Comparison of ENCODE assay signal across 28 cellular contexts in genomic region chrX:750263-750662, GRCh38.
"Had no signal": no experiment of that assay in that cellular context is flagged by ENCODE, and none has a peak within 500 bp of the region (broad histone marks: within the 10 kb centered on the region; RNA-seq: fewer than 3 reads in every experiment).

No MANE protein-coding gene starts in this region.

- H3K4me3 ChIP-seq: gastroesophageal sphincter, hepatocyte, ovary, prostate gland, sigmoid colon, tibial nerve had no signal

- H3K4me3 Mint-ChIP-seq: activated naive CD8-positive, alpha-beta T cell treated with anti-CD3 and anti-CD28 coated beads, Interleukin-2, amount 50 U/mL, for 24 hours; mesothelial cell of epicardium; naive B cell; nephron progenitor cell; stimulated activated naive B cell treated with anti-CD40 and anti-IgM and Interleukin-4, amounts not matched to agents 10 μg/mL and 1 μg/mL and 100 μg/mL, for 72 hours had no signal

- H3K36me3 ChIP-seq: gastroesophageal sphincter, neutrophil, ovary, prostate gland, sigmoid colon, tibial nerve had no signal

- H3K4me1 ChIP-seq: gastroesophageal sphincter, prostate gland, sigmoid colon, tibial nerve had no signal

- H2AFZ ChIP-seq: hepatocyte had no signal

- H3K27ac ChIP-seq: gastroesophageal sphincter, hepatocyte, neutrophil, ovary, prostate gland, sigmoid colon, tibial nerve had no signal

- H3K4me1 Mint-ChIP-seq: activated naive CD8-positive, alpha-beta T cell treated with anti-CD3 and anti-CD28 coated beads, Interleukin-2, amount 50 U/mL, for 24 hours; mesothelial cell of epicardium; naive B cell; nephron progenitor cell; stimulated activated naive B cell treated with anti-CD40 and anti-IgM and Interleukin-4, amounts not matched to agents 10 μg/mL and 1 μg/mL and 100 μg/mL, for 72 hours had no signal

- H3K9me3 Mint-ChIP-seq: mesothelial cell of epicardium; nephron progenitor cell; stimulated activated naive B cell treated with anti-CD40 and anti-IgM and Interleukin-4, amounts not matched to agents 10 μg/mL and 1 μg/mL and 100 μg/mL, for 72 hours had no signal

- ATAC-seq: activated naive CD8-positive, alpha-beta T cell treated with anti-CD3 and anti-CD28 coated beads, Interleukin-2, amount 50 U/mL, for 24 hours; gastroesophageal sphincter; left cardiac atrium; left ventricle myocardium superior; stimulated activated naive B cell treated with anti-CD40 and anti-IgM and Interleukin-4, amounts not matched to agents 10 μg/mL and 1 μg/mL and 100 μg/mL, for 72 hours had no signal

- DNase-seq: activated CD4-positive, CD25-positive, alpha-beta regulatory T cell treated with anti-CD3 and anti-CD28 coated beads, Interleukin-2, amount 50 U/mL, for 72 hours; activated CD8-positive, alpha-beta memory T cell treated with anti-CD3 and anti-CD28 coated beads, Interleukin-2, amount 50 U/mL, for 4 hours; activated gamma-delta T cell; activated naive CD4-positive, alpha-beta T cell treated with anti-CD3 and anti-CD28 coated beads, Interleukin-2, amount 50 U/mL, for 16 hours; activated naive CD8-positive, alpha-beta T cell treated with anti-CD3 and anti-CD28 coated beads, Interleukin-2, amount 50 U/mL, for 24 hours; activated T-cell treated with anti-CD3 and anti-CD28 coated beads, Interleukin-2, amount 50 U/mL, for 1 hour; amygdala; caudate nucleus; left cardiac atrium; left ventricle myocardium superior; naive B cell; nephron progenitor cell; ovary; retina; sigmoid colon; small intestine; stimulated activated CD4-positive, alpha-beta T cell treated with anti-CD3 and anti-CD28 coated beads, Interleukin-1b, Interleukin-23, amount 100 ng/mL, for 48 hours; stimulated activated CD4-positive, alpha-beta T cell treated with anti-CD3 and anti-CD28 coated beads, Interleukin-4, amount 100 ng/mL, for 4 hours; stimulated activated CD8-positive, alpha-beta memory T cell treated with anti-CD3 and anti-CD28 coated beads, Interleukin-4, amount 100 ng/mL, for 48 hours; stimulated activated naive B cell treated with anti-CD40 and anti-IgM and Interleukin-4, amounts not matched to agents 10 μg/mL and 1 μg/mL and 100 μg/mL, for 72 hours had no signal

- H3K27ac Mint-ChIP-seq: activated naive CD8-positive, alpha-beta T cell treated with anti-CD3 and anti-CD28 coated beads, Interleukin-2, amount 50 U/mL, for 24 hours; mesothelial cell of epicardium; nephron progenitor cell; stimulated activated naive B cell treated with anti-CD40 and anti-IgM and Interleukin-4, amounts not matched to agents 10 μg/mL and 1 μg/mL and 100 μg/mL, for 72 hours had no signal

- H3K79me2 ChIP-seq: hepatocyte had no signal

- H3K27me3 ChIP-seq: hepatocyte, neutrophil, ovary, sigmoid colon, tibial nerve had no signal

- FAIRE-seq: endothelial cell of umbilical vein, keratinocyte had no signal

- H3K27me3 Mint-ChIP-seq: activated naive CD8-positive, alpha-beta T cell treated with anti-CD3 and anti-CD28 coated beads, Interleukin-2, amount 50 U/mL, for 24 hours had no signal

- H3K36me3 Mint-ChIP-seq: mesothelial cell of epicardium; naive B cell; stimulated activated naive B cell treated with anti-CD40 and anti-IgM and Interleukin-4, amounts not matched to agents 10 μg/mL and 1 μg/mL and 100 μg/mL, for 72 hours had no signal

- H3K4me2 ChIP-seq: hepatocyte had no signal

- H3K9me3 ChIP-seq: neutrophil, ovary, prostate gland had no signal
